33 cellular contexts compared by ENCODE assay signal in the genomic region with DNA sequence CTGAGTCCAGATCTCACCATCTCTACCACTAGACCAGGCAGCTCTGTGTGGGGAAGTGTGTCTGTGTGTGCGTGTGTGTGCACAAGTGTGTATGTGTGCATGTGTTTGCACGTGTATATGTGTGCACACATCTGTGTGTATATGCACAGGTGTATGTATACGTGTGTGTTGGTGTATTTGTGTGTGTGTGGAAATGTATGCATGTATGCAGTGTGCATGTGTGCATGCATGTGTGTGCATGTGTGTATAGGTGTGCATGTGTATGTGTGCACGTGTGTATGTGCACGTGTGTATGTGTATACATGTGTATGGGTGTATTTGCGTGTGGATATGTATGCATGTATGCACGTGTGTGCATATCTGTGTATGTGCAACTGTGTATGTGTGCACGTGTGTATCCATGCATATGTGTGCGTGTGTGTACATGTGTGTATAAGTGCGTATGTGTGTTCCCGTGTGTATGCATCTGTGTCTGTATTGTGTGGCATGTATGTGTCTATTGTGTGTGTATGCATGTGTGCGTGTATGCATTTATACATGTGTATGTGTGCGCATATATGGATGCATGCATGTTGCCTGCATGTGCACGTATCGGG. TPM values are rescaled to one million over a fixed set of nuclear protein-coding genes. Genes with fewer than 3 reads are reported as not detected.
"Had no signal": no experiment of that assay in that cellular context is flagged by ENCODE, and none has a peak within 500 bp of the region (broad histone marks: within the 10 kb centered on the region; RNA-seq: fewer than 3 reads in every experiment).

No MANE protein-coding gene starts in this region.

- H3K27me3 ChIP-seq: testis had no signal

- H3K27ac Mint-ChIP-seq: activated naive CD8-positive, alpha-beta T cell; T-helper 1 cell treated with Interleukin-12 subunit alpha and Interleukin-12 subunit beta and Interleukin-4 antibody, amounts not matched to agents 30 μg/mL and 1 μg/mL, for 36 hours had no signal

- ATAC-seq: activated CD4-positive, CD25-positive, alpha-beta regulatory T cell treated with anti-CD3 and anti-CD28 coated beads, Interleukin-2, amount 50 U/mL, for 24 hours; body of pancreas; gastrocnemius medialis; left cardiac atrium; left ventricle myocardium superior; right cardiac atrium had no signal

- H3K4me3 ChIP-seq: body of pancreas, coronary artery, dorsolateral prefrontal cortex, gastrocnemius medialis, spleen, testis, transverse colon, vagina had no signal

- H3K9me3 Mint-ChIP-seq: T-helper 1 cell treated with Interleukin-12 subunit alpha and Interleukin-12 subunit beta and Interleukin-4 antibody, amounts not matched to agents 30 μg/mL and 1 μg/mL, for 36 hours had no signal

- H3K9me3 ChIP-seq: body of pancreas, gastrocnemius medialis, spleen, testis, transverse colon, vagina had no signal

- H3K27ac ChIP-seq: body of pancreas, coronary artery, dorsolateral prefrontal cortex, gastrocnemius medialis, spleen, testis, transverse colon, vagina, WERI-Rb-1 had no signal

- DNase-seq: activated CD4-positive, alpha-beta T cell treated with anti-CD3 and anti-CD28 coated beads for 48 hours; activated CD4-positive, alpha-beta T cell treated with anti-CD3 and anti-CD28 coated beads, Interleukin-2, amount 50 U/mL, for 48 hours; activated CD8-positive, alpha-beta memory T cell treated with anti-CD3 and anti-CD28 coated beads for 24 hours; activated effector memory CD4-positive, alpha-beta T cell treated with Interleukin-2 at 50 U/mL for 16 hours; activated naive CD4-positive, alpha-beta T cell treated with Interleukin-2 at 50 U/mL for 16 hours; anterior cingulate cortex; body of pancreas; dorsolateral prefrontal cortex; effector memory CD4-positive, alpha-beta T cell; erythroblast; islet precursor cell; left cardiac atrium; left ventricle myocardium superior; occipital lobe; spleen; stimulated activated naive CD4-positive, alpha-beta T cell; T-helper 9 cell; testis; transverse colon; WERI-Rb-1 had no signal

- FAIRE-seq: TTC549 had no signal

- H3K4me3 Mint-ChIP-seq: activated naive CD8-positive, alpha-beta T cell; T-helper 1 cell treated with Interleukin-12 subunit alpha and Interleukin-12 subunit beta and Interleukin-4 antibody, amounts not matched to agents 30 μg/mL and 1 μg/mL, for 36 hours had no signal

- H3K36me3 ChIP-seq: gastrocnemius medialis, transverse colon, vagina had no signal

- H3K36me3 Mint-ChIP-seq: activated naive CD8-positive, alpha-beta T cell had no signal

RNA-seq across cellular contexts. Expression of gene PLEKHN1, which starts 3.1 kb away (rescaled TPM):
- total RNA-seq: body of pancreas, cardiac septum, cerebellum, left ventricle myocardium superior, occipital lobe had no signal

RNA-seq across cellular contexts. Expression of gene PERM1, which starts 12.5 kb away (rescaled TPM):
- total RNA-seq: body of pancreas, lung microvascular endothelial cell, pulmonary artery endothelial cell, vagina had no signal
- polyA plus RNA-seq: neural cell had no signal
